ENCODE assay signal across 11 cellular contexts in the genomic region with DNA sequence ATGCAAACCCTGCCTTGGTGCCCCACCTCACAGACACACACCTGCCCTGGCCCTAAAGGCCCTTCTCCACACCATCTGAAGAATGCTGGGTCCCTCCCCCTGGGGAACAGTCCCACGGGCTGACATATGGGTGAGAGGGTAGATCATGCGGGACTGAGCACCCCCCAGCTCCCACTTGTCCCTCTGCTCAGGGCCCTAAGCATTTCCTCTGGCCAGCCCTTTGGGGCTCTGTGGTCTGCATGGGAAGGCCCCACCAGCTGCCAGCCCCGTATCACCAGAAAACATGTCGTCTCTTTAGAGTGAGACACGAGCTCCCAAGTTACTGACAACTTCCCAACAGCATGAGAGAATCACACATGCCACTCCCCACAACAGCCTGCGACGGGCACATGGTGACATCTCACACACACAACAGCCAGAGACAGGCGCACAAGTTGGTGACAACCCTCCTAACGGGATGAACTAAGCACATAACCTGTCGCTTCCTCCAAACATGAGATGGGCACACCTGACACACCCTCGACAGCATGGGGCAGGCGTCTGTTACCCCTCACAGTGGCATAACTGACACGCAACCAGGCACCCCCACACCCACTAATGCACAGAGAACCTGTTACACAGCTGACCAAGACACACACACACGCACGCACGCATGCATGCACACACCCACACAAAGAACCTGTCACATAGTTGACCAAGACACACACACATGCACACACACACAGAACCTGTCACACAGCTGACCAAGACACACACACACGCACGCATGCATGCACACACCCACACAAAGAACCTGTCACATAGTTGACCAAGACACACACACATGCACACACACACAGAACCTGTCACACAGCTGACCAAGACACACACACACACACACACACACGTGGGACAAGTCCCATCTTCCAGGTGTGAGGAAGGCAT. TPM values are rescaled to one million over a fixed set of nuclear protein-coding genes. Genes with fewer than 3 reads are reported as not detected.
DNase-seq lines count a peak whose midpoint lies in the region; ATAC-seq and TF ChIP-seq lines count a peak whose summit lies in the region.
"Had no signal": no experiment of that assay in that cellular context is flagged by ENCODE, and none has a peak within 500 bp of the region (broad histone marks: within the 10 kb centered on the region; RNA-seq: fewer than 3 reads in every experiment).

No MANE protein-coding gene starts in this region.

- TF ChIP-seq POLR2A in adrenal gland (IDR thresholded peaks at IDR 0.05), result no peak

- intact Hi-C loops in adrenal gland (cut with DNase I), result no loop called here
- intact Hi-C loops in right cardiac atrium (cut with DNase I), result loop anchor here in 1 of 4 donors (5.0 kb wide), 1 partner anchor 35 kb away; no protein-coding TSS in a partner anchor
- intact Hi-C loops in psoas muscle (cut with DNase I), result no loop called here
- intact Hi-C loops in head of caudate nucleus (cut with DNase I), result no loop called here

- peak overlapping the region; percentile 75 for H3K27ac ChIP-seq in 22Rv1
- H3K27ac ChIP-seq in adrenal gland, result peak overlapping the region; percentile 57 to 96 (median 86)
- peak overlapping the region; percentile 92 for H3K27ac ChIP-seq in right cardiac atrium (ENCODE audit: low read length)
- peak overlapping the region; percentile 90 for H3K27ac ChIP-seq in psoas muscle

- H3K27me3 ChIP-seq in adrenal gland (no peaks in the 10 kb centered on the region), right cardiac atrium (ENCODE audit: control insufficient read depth, insufficient read depth) (no peaks in the 10 kb centered on the region), psoas muscle (ENCODE audit: insufficient read depth in 3 of 3, low read length in 2 of 3) (no peaks in the 10 kb centered on the region)

- 55 to 64% (median 57%) methylated on average over 16 to 19 of the region's 19 CpGs for WGBS in adrenal gland, 4 donors
- 62% methylated on average over 19 of the region's 19 CpGs for WGBS in right cardiac atrium
- 39 to 56% (median 43%) methylated on average over 19 of the region's 19 CpGs for WGBS in psoas muscle, 3 donors

- peaks cover 0 to 12% of the 10 kb centered on the region in 2 donors for H3K36me3 ChIP-seq in adrenal gland (replicated peaks in 1 of 2)
- H3K36me3 ChIP-seq in psoas muscle (ENCODE audit: insufficient read depth in 1 of 2, low read depth in 1 of 2), result peaks cover 0 to 12% of the 10 kb centered on the region in 2 donors

- H3K9me3 ChIP-seq in adrenal gland (replicated peaks in 1 of 3) (no peaks in the 10 kb centered on the region), right cardiac atrium (ENCODE audit: control insufficient read depth, low read length) (no peaks in the 10 kb centered on the region), psoas muscle (no peaks in the 10 kb centered on the region)

- H3K4me3 ChIP-seq in adrenal gland, result no peak overlapping the region
- H3K4me3 ChIP-seq in right cardiac atrium (ENCODE audit: low read length), result no peak overlapping the region
- H3K4me3 ChIP-seq in psoas muscle, result peak overlapping the region; percentile 1

- H3K4me1 ChIP-seq in adrenal gland (replicated peaks in 1 of 2), result peaks cover 75 to 90% of the 10 kb centered on the region in 2 donors
- peaks cover 64% of the 10 kb centered on the region for H3K4me1 ChIP-seq in right cardiac atrium (ENCODE audit: control insufficient read depth, insufficient read depth, low read length)
- peaks cover 82% of the 10 kb centered on the region for H3K4me1 ChIP-seq in psoas muscle

- TF ChIP-seq CTCF in 22Rv1 (IDR thresholded peaks at IDR 0.05), result no peak
- TF ChIP-seq CTCF in adrenal gland (IDR thresholded peaks at IDR 0.05), result no peak
- TF ChIP-seq CTCF in psoas muscle (IDR thresholded peaks at IDR 0.05), result no peak

- ATAC-seq in right cardiac atrium (no peak), psoas muscle (no peak), HG03196 (IDR thresholded peaks at IDR 0.05; ENCODE audit: unreplicated experiment) (no peak)

- DNase-seq in adrenal gland, result no peak
- DNase-seq in right cardiac atrium, result peak in 2 of 3 donors; percentile 66 to 68
- no peak for DNase-seq in psoas muscle
- DNase-seq in activated CD4-positive, CD25-positive, alpha-beta regulatory T cell treated with anti-CD3 and anti-CD28 coated beads, Interleukin-2, amount 50 U/mL, for 72 hours, result no peak
- DNase-seq in activated naive CD4-positive, alpha-beta T cell treated with Interleukin-2 at 50 U/mL for 16 hours, result no peak
- no peak for DNase-seq in head of caudate nucleus
- DNase-seq: activated CD4-positive, alpha-beta T cell treated with anti-CD3 and anti-CD28 coated beads, Interleukin-2, amount 50 U/mL, for 48 hours; NCI-H2029; SIG-M5 had no signal

RNA-seq across cellular contexts. Expression of gene AHDC1, which starts 41.2 kb away (rescaled TPM):
- 100 to 1,000 TPM in 1 of 8 donors, 10 to 100 TPM in 7; 43.9 to 111 (median 71.8) TPM for total RNA-seq in adrenal gland
- 10 to 100 TPM; 10.4 to 98.5 (median 27.0) TPM for polyA plus RNA-seq in adrenal gland
- total RNA-seq in right cardiac atrium, result 10 to 100 TPM; 40.4 to 53.5 (median 50.6) TPM
- polyA plus RNA-seq in right cardiac atrium, result 26.3 TPM
- total RNA-seq in psoas muscle, result 10 to 100 TPM; 35.9 to 65.2 (median 59.0) TPM
- polyA plus RNA-seq in psoas muscle, result 10 to 100 TPM in 1 of 3 donors, 1 to 10 TPM in 2; 6.4 to 19.8 (median 9.7) TPM

Comparison
In these comparisons a context has a peak if more than half of its experiments do, and no peak if none do; other contexts are left out.
1. DNase-seq: peak in right cardiac atrium (2 of 3); none in adrenal gland (0 of 7), psoas muscle (0 of 2), activated CD4-positive, CD25-positive, alpha-beta regulatory T cell treated with anti-CD3 and anti-CD28 coated beads, Interleukin-2, amount 50 U/mL, for 72 hours (single experiment), activated naive CD4-positive, alpha-beta T cell treated with Interleukin-2 at 50 U/mL for 16 hours (single experiment) and head of caudate nucleus (0 of 42).
2. Peak in every context shown above with its lines, with median percentiles within 50 percentile points of each other: H3K27ac ChIP-seq.